7 cellular contexts compared by ENCODE assay signal in genomic region chr3:178140925-178141684, GRCh38.
DNase-seq lines count a peak whose midpoint lies in the region; ATAC-seq, FAIRE-seq and TF ChIP-seq lines count a peak whose summit lies in the region.
"Not testable (repeated sequence)": the region's sequence is repeated elsewhere in the genome, so short reads cannot be mapped to it uniquely, and the experiment has no call there.

No MANE protein-coding gene starts in this region.

- not testable (repeated sequence) for H3F3A ChIP-seq in PC-3 (ENCODE audit: low read length, unreplicated experiment)

- BruUV-seq in PC-3 (replicated peaks; lab: Mats Ljungman, UMichigan); K562 (replicated peaks; lab: Mats Ljungman, UMichigan); HepG2 (replicated peaks; lab: Mats Ljungman, UMichigan): not testable (repeated sequence)

- not testable (repeated sequence) for ATAC-seq in PC-3, K562, HepG2

- H3K4me3 ChIP-seq in PC-3 (ENCODE audit: low read length); SJSA1; K562; hepatocyte; HepG2 (replicated peaks in 1 of 3; ENCODE audit: insufficient read depth in 1 of 3, low read depth in 2 of 3, low read length in 3 of 3); skeletal muscle satellite cell (ENCODE audit: low read length); uterus: not testable (repeated sequence)

- not testable (repeated sequence) for H3K9me2 ChIP-seq in PC-3 (replicated peaks; ENCODE audit: low read length); hepatocyte (replicated peaks; ENCODE audit: insufficient read depth)

- not testable (repeated sequence) for H2AFZ ChIP-seq in PC-3 (ENCODE audit: low read length); K562 (ENCODE audit: low read depth, low read length); hepatocyte; HepG2 (ENCODE audit: low read length)

- not testable (repeated sequence) for TF ChIP-seq EP300 in K562 (IDR thresholded peaks at IDR 0.05; ENCODE audit: low read length); HepG2 (IDR thresholded peaks at IDR 0.05; ENCODE audit: low read depth in 2 of 2, low read length in 2 of 2); HepG2 (CRISPR knock-in tag; IDR thresholded peaks at IDR 0.05; ENCODE audit: borderline replicate concordance)

- FAIRE-seq in K562 (lab: Jason Lieb, UNC); HepG2 (lab: Jason Lieb, UNC): not testable (repeated sequence)

- not testable (repeated sequence) for H3K27me3 ChIP-seq in PC-3 (ENCODE audit: low read length); SJSA1 (replicated peaks); K562 (ENCODE audit: control insufficient read depth in 2 of 2, insufficient read depth in 2 of 2, low read length in 2 of 2); hepatocyte; HepG2 (ENCODE audit: control insufficient read depth in 1 of 2, insufficient read depth in 2 of 2, low read length in 2 of 2); skeletal muscle satellite cell (ENCODE audit: control insufficient read depth, insufficient read depth, low read length); uterus

- H3K27ac ChIP-seq in PC-3 (ENCODE audit: low read length) (peak overlapping the region; percentile 60), SJSA1 (peak overlapping the region; percentile 41), hepatocyte (peak overlapping the region; percentile 8), uterus (peak overlapping the region; percentile 54 to 77)
- H3K27ac ChIP-seq in K562 (ENCODE audit: extremely low read depth, low read depth, low read length); HepG2 (ENCODE audit: extremely low read length, insufficient read depth, low read length): not testable (repeated sequence)

- CTCF ChIA-PET in PC-3 (lab: Charles Lee); K562 (lab: Yijun Ruan, JAX; ENCODE audit: low intra/inter-chr PET ratio); HepG2 (lab: Yijun Ruan, JAX; ENCODE audit: low intra/inter-chr PET ratio, low total read pairs): not testable (repeated sequence)

- not testable (repeated sequence) for H3K4me1 ChIP-seq in PC-3 (ENCODE audit: insufficient read depth, low read length); SJSA1 (replicated peaks); K562 (replicated peaks in 1 of 2; ENCODE audit: control insufficient read depth in 2 of 2, insufficient read depth in 2 of 2, low read length in 2 of 2); hepatocyte (ENCODE audit: insufficient read depth); HepG2 (ENCODE audit: insufficient read depth, low read length); uterus
- peaks cover 13% of the 10 kb centered on the region for H3K4me1 ChIP-seq in skeletal muscle satellite cell (ENCODE audit: control insufficient read depth, insufficient read depth, low read length)

- not testable (repeated sequence) for H3K36me3 ChIP-seq in PC-3 (ENCODE audit: low read depth, low read length); SJSA1; K562 (ENCODE audit: control insufficient read depth, insufficient read depth, low read length); hepatocyte (replicated peaks; ENCODE audit: insufficient read depth, low read depth); HepG2 (replicated peaks in 1 of 2; ENCODE audit: control insufficient read depth in 1 of 2, insufficient read depth in 2 of 2, low read length in 2 of 2); skeletal muscle satellite cell (ENCODE audit: insufficient read depth, low read length); uterus

- not testable (repeated sequence) for H3K9me1 ChIP-seq in K562 (ENCODE audit: control insufficient read depth, insufficient read depth, low read length)

- not testable (repeated sequence) for H3K79me2 ChIP-seq in PC-3 (ENCODE audit: low read length); K562 (ENCODE audit: control insufficient read depth, insufficient read depth, low read length); hepatocyte; HepG2 (ENCODE audit: insufficient read depth, low read length)

- DNase-seq in PC-3; SJSA1 (ENCODE audit: low read depth in 1 of 2, low spot score in 2 of 2); K562 (ENCODE audit: extremely low read depth in 1 of 4, low spot score in 3 of 4); hepatocyte (ENCODE audit: low spot score); HepG2 (ENCODE audit: low spot score); uterus: not testable (repeated sequence)

- H3K9me3 ChIP-seq in PC-3 (ENCODE audit: low read length); SJSA1 (replicated peaks); K562 (replicated peaks; ENCODE audit: control insufficient read depth, insufficient read depth, low read depth, low read length); hepatocyte (ENCODE audit: low read depth); HepG2 (ENCODE audit: low read length); skeletal muscle satellite cell (replicated peaks; ENCODE audit: low read length); uterus: not testable (repeated sequence)

- TF ChIP-seq POLR2A in K562 (conservative IDR thresholded peaks at IDR 0.05); HepG2 (IDR thresholded peaks at IDR 0.05; ENCODE audit: insufficient read depth in 1 of 2, low read depth in 2 of 2, low read length in 2 of 2); uterus (IDR thresholded peaks at IDR 0.05): not testable (repeated sequence)

- in situ Hi-C loops in K562 (cut with MboI); HepG2 (cut with HindIII; ENCODE audit: extremely low pct_ligation_motif_present, low pct_unique_long_range_greater_than_20kb): not testable (repeated sequence)

- intact Hi-C loops in PC-3 (cut with micrococcal nuclease), result loop anchor here (5.0 to 10.0 kb wide), 4 partner anchors 209 to 1086 kb away; no protein-coding TSS in a partner anchor
- intact Hi-C loops in K562 (cut with micrococcal nuclease); HepG2 (cut with micrococcal nuclease; ENCODE audit: unreplicated experiment); uterus (cut with DNase I; ENCODE audit: low total_unique reads): not testable (repeated sequence)

- POLR2A ChIA-PET in PC-3 (lab: Charles Lee; ENCODE audit: unreplicated experiment); K562 (lab: Yijun Ruan, JAX); HepG2 (lab: Yijun Ruan, JAX): not testable (repeated sequence)

- not testable (repeated sequence) for H4K20me1 ChIP-seq in PC-3 (ENCODE audit: low read length); K562 (replicated peaks; ENCODE audit: control insufficient read depth, insufficient read depth, low read length); hepatocyte (ENCODE audit: insufficient read depth, poor library complexity, severe bottlenecking); HepG2 (ENCODE audit: insufficient read depth, low read length)

- H3K4me2 ChIP-seq in PC-3 (ENCODE audit: low read length), result peak overlapping the region; percentile 30; the same call in 1 of the 2 replicates
- H3K4me2 ChIP-seq in K562 (ENCODE audit: insufficient read depth, low read length); hepatocyte; HepG2 (ENCODE audit: low read depth, low read length); skeletal muscle satellite cell (ENCODE audit: low read length): not testable (repeated sequence)

- H3K9ac ChIP-seq in PC-3 (ENCODE audit: low read length); K562 (ENCODE audit: insufficient read depth in 1 of 2, low read depth in 2 of 2, low read length in 2 of 2); HepG2 (ENCODE audit: insufficient read depth, low read depth, low read length): not testable (repeated sequence)
- peak overlapping the region; percentile 33 for H3K9ac ChIP-seq in skeletal muscle satellite cell (ENCODE audit: low read depth, low read length)

- not testable (repeated sequence) for TF ChIP-seq RAD21 in K562 (CRISPR knock-in tag; conservative IDR thresholded peaks at IDR 0.05 in 1 of 2, IDR thresholded peaks at IDR 0.05 in 1 of 2); HepG2 (CRISPR knock-in tag; IDR thresholded peaks at IDR 0.05)

- WGBS in K562 (ENCODE audit: insufficient coverage, low coverage, missing lambda C conversion rate), result 0% methylated on average over 1 of the region's 2 CpGs
- no CpG with 5 or more reads among the region's 2 CpGs for WGBS in hepatocyte (ENCODE audit: low lambda C conversion rate, missing lambda C conversion rate)
- 23% methylated on average over 2 of the region's 2 CpGs for WGBS in HepG2 (ENCODE audit: low lambda C conversion rate)

- not testable (repeated sequence) for TF ChIP-seq CTCF in PC-3 (conservative IDR thresholded peaks at IDR 0.05; ENCODE audit: low read depth, low read length); K562 (IDR thresholded peaks at IDR 0.05 in 2 of 3, conservative IDR thresholded peaks at IDR 0.05 in 1 of 3; ENCODE audit: insufficient read depth in 2 of 3, low read depth in 1 of 3, low read length in 3 of 3); hepatocyte (IDR thresholded peaks at IDR 0.05; ENCODE audit: poor library complexity); HepG2 (CRISPR knock-in tag; IDR thresholded peaks at IDR 0.05); uterus (IDR thresholded peaks at IDR 0.05)

TF ChIP-seq in HepG2, 621 proteins besides CTCF, POLR2A, EP300 and RAD21 (continues in another document):
- TF ChIP-seq HNRNPK (IDR thresholded peaks at IDR 0.05; ENCODE audit: low read depth, low read length, poor library complexity, severe bottlenecking), result peak; percentile 93
